In the genomic region with DNA sequence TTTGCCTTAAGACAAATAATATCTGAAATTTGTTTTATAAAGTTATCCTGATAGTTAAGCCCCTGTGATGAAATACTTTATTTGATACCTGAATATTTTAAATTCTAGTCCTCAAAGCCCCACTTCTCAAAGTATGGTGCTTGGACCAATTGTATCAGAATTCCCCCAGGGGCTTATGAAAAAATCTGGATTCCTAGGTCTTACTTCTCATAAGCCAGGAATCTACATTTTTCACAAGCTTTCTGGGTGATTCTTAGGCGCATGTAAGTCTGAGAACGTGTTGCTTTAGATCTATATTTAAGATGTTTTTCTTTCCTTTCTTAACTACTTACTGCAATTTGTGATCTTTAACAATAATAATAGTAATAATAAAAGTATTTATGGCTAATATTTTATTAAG, we compare ENCODE assay signal across 11 cellular contexts.
"Had no signal": no experiment of that assay in that cellular context is flagged by ENCODE, and none has a peak within 500 bp of the region (broad histone marks: within the 10 kb centered on the region; RNA-seq: fewer than 3 reads in every experiment).

No MANE protein-coding gene starts in this region.

- H3K27me3 ChIP-seq: cardiac muscle cell, spleen had no signal

- H2AFZ ChIP-seq: parathyroid adenoma had no signal

- H3K4me3 ChIP-seq: cardiac muscle cell, spleen had no signal

- H3K9me3 ChIP-seq: spleen had no signal

- H3K4me3 Mint-ChIP-seq: activated naive CD4-positive, alpha-beta T cell treated with anti-CD3 and anti-CD28 coated beads, Interleukin-2, amount 50 U/mL, for 24 hours; naive thymus-derived CD4-positive, alpha-beta T cell; stimulated activated naive B cell treated with anti-CD40 and anti-IgM and Interleukin-4, amounts not matched to agents 10 μg/mL and 1 μg/mL and 100 μg/mL, for 72 hours; type B pancreatic cell had no signal

- ATAC-seq: naive thymus-derived CD4-positive, alpha-beta T cell; SK-N-SH treated with all-trans-retinoic acid at 6 μM for 48 hours; stimulated activated naive B cell treated with anti-CD40 and anti-IgM and Interleukin-4, amounts not matched to agents 10 μg/mL and 1 μg/mL and 100 μg/mL, for 72 hours had no signal

- H3K36me3 ChIP-seq: cardiac muscle cell, spleen had no signal

- H3K4me1 Mint-ChIP-seq: activated naive CD4-positive, alpha-beta T cell treated with anti-CD3 and anti-CD28 coated beads, Interleukin-2, amount 50 U/mL, for 24 hours; naive thymus-derived CD4-positive, alpha-beta T cell had no signal

- H3K9ac ChIP-seq: parathyroid adenoma had no signal

- H3K36me3 Mint-ChIP-seq: activated naive CD4-positive, alpha-beta T cell treated with anti-CD3 and anti-CD28 coated beads, Interleukin-2, amount 50 U/mL, for 24 hours; stimulated activated naive B cell treated with anti-CD40 and anti-IgM and Interleukin-4, amounts not matched to agents 10 μg/mL and 1 μg/mL and 100 μg/mL, for 72 hours had no signal

- DNase-seq: activated CD4-positive, CD25-positive, alpha-beta regulatory T cell; activated T-cell treated with anti-CD3 and anti-CD28 coated beads, Interleukin-2, amount 50 U/mL, for 1 hour; naive thymus-derived CD4-positive, alpha-beta T cell; spleen; stimulated activated CD4-positive, alpha-beta T cell treated with anti-CD3 and anti-CD28 coated beads, Interleukin-1b, Interleukin-23, amount 100 ng/mL, for 48 hours; stimulated activated naive B cell treated with anti-CD40 and anti-IgM and Interleukin-4, amounts not matched to agents 10 μg/mL and 1 μg/mL and 100 μg/mL, for 72 hours had no signal

- H3K27me3 Mint-ChIP-seq: activated naive CD4-positive, alpha-beta T cell treated with anti-CD3 and anti-CD28 coated beads, Interleukin-2, amount 50 U/mL, for 24 hours; naive thymus-derived CD4-positive, alpha-beta T cell; stimulated activated naive B cell treated with anti-CD40 and anti-IgM and Interleukin-4, amounts not matched to agents 10 μg/mL and 1 μg/mL and 100 μg/mL, for 72 hours; type B pancreatic cell had no signal

- H3K27ac Mint-ChIP-seq: activated naive CD4-positive, alpha-beta T cell treated with anti-CD3 and anti-CD28 coated beads, Interleukin-2, amount 50 U/mL, for 24 hours; naive thymus-derived CD4-positive, alpha-beta T cell; stimulated activated naive B cell treated with anti-CD40 and anti-IgM and Interleukin-4, amounts not matched to agents 10 μg/mL and 1 μg/mL and 100 μg/mL, for 72 hours; type B pancreatic cell had no signal

- H3K9me3 Mint-ChIP-seq: activated naive CD4-positive, alpha-beta T cell treated with anti-CD3 and anti-CD28 coated beads, Interleukin-2, amount 50 U/mL, for 24 hours; naive thymus-derived CD4-positive, alpha-beta T cell; stimulated activated naive B cell treated with anti-CD40 and anti-IgM and Interleukin-4, amounts not matched to agents 10 μg/mL and 1 μg/mL and 100 μg/mL, for 72 hours; type B pancreatic cell had no signal

- H3K27ac ChIP-seq: cardiac muscle cell, parathyroid adenoma, spleen had no signal
